ENCODE assay signal across 10 cellular contexts in genomic region chr7:4613855-4614548, GRCh38.
DNase-seq lines count a peak whose midpoint lies in the region; ATAC-seq and TF ChIP-seq lines count a peak whose summit lies in the region.
"Had no signal": no experiment of that assay in that cellular context is flagged by ENCODE, and none has a peak within 500 bp of the region (broad histone marks: within the 10 kb centered on the region; RNA-seq: fewer than 3 reads in every experiment).

No MANE protein-coding gene starts in this region.

- TF ChIP-seq CTCF in astrocyte of the cerebellum (IDR thresholded peaks at IDR 0.05; ENCODE audit: low read depth, low read length, missing control alignments) (no peak), gastrocnemius medialis (IDR thresholded peaks at IDR 0.05 in 4 of 5, conservative IDR thresholded peaks at IDR 0.05 in 1 of 5) (no peak)

- H3K4me3 ChIP-seq in astrocyte of the cerebellum (ENCODE audit: low read depth, low read length) = peak overlapping the region; percentile 26
- peak overlapping the region; percentile 34 to 57 (median 42) for H3K4me3 ChIP-seq in gastrocnemius medialis

- ATAC-seq in gastrocnemius medialis = peak; percentile 85 to 88
- ATAC-seq in GM19324 (IDR thresholded peaks at IDR 0.05; ENCODE audit: low FRiP score, unreplicated experiment) = no peak
- no peak for ATAC-seq in GM21367 (IDR thresholded peaks at IDR 0.05; ENCODE audit: unreplicated experiment)

- peaks cover 14 to 22% of the 10 kb centered on the region in 2 donors for H3K4me1 ChIP-seq in gastrocnemius medialis

- no peaks in the 10 kb centered on the region for H3K9me3 ChIP-seq in gastrocnemius medialis
- H3K9me3 ChIP-seq: neutrophil had no signal

- peak overlapping the region; percentile 63 to 79 (median 68) for H3K27ac ChIP-seq in gastrocnemius medialis

- intact Hi-C loops in gastrocnemius medialis (cut with DNase I; ENCODE audit: low total_unique reads) = no loop called here

- no peaks in the 10 kb centered on the region for H3K36me3 ChIP-seq in gastrocnemius medialis
- H3K36me3 ChIP-seq: neutrophil had no signal

- in situ Hi-C loops in astrocyte of the cerebellum (cut with HindIII; ENCODE audit: low sequenced_read_pairs) (no loop called here), gastrocnemius medialis (cut with MboI; ENCODE audit: low sequenced_read_pairs in 4 of 4) (no loop called here)

- no peaks in the 10 kb centered on the region for H3K27me3 ChIP-seq in gastrocnemius medialis
- H3K27me3 ChIP-seq: neutrophil had no signal

- peak; percentile 31 for DNase-seq in GM04503 (ENCODE audit: low read depth)
- DNase-seq in astrocyte of the cerebellum (ENCODE audit: low read depth) = peak; percentile 13
- peak; percentile 58 for DNase-seq in hepatic stellate cell (ENCODE audit: low spot score)
- DNase-seq in gastrocnemius medialis = peak; percentile 27 to 59
- no peak for DNase-seq in GF-D8 (lab: John Stamatoyannopoulos, UW)
- no peak for DNase-seq in T-helper 9 cell
- DNase-seq: activated naive CD4-positive, alpha-beta T cell treated with Interleukin-2 at 50 U/mL for 16 hours had no signal

- TF ChIP-seq POLR2A in gastrocnemius medialis (IDR thresholded peaks at IDR 0.05) = peak; percentile 30 to 42

Comparison
In these comparisons a context has a peak if more than half of its experiments do, and no peak if none do; other contexts are left out.
1. DNase-seq: peak in GM04503 (single experiment), astrocyte of the cerebellum (single experiment), hepatic stellate cell (single experiment) and gastrocnemius medialis (2 of 2); none in GF-D8 (single experiment) and T-helper 9 cell (single experiment).
2. ATAC-seq: peak in gastrocnemius medialis (2 of 2); none in GM19324 (single experiment) and GM21367 (single experiment).